In genomic region chr2:234697300-234697876, GRCh38 we compare ENCODE assay signal across 6 cellular contexts.
A peak's percentile ranks its signal among the peaks of the same experiment; 100 is the strongest.
DNase-seq lines count a peak whose midpoint lies in the region; ATAC-seq and TF ChIP-seq lines count a peak whose summit lies in the region.
"Not testable (repeated sequence)": the region's sequence is repeated elsewhere in the genome, so short reads cannot be mapped to it uniquely, and the experiment has no call there.

No MANE protein-coding gene starts in this region.

- BruUV-seq in HCT116 (replicated peaks; lab: Mats Ljungman, UMichigan): not testable (repeated sequence)

- not testable (repeated sequence) for H4K5ac ChIP-seq in mesendoderm (ENCODE audit: low read length)

- not testable (repeated sequence) for H3K4ac ChIP-seq in mesendoderm (ENCODE audit: low read depth, low read length)

- not testable (repeated sequence) for H3K9ac ChIP-seq in HCT116 (ENCODE audit: low read length); endodermal cell (ENCODE audit: extremely low read depth, low read length, poor library complexity, severe bottlenecking); mesendoderm (ENCODE audit: low read length)

- H2BK5ac ChIP-seq in mesendoderm (ENCODE audit: low read length): not testable (repeated sequence)

- CTCF ChIA-PET in HCT116 (lab: Charles Lee); WTC11 (lab: Charles Lee): not testable (repeated sequence)

- peaks cover 18% of the 10 kb centered on the region for H3K27me3 Mint-ChIP-seq in WTC11 (ENCODE audit: low read depth)
- not testable (repeated sequence) for H3K27me3 Mint-ChIP-seq in endodermal cell (ENCODE audit: insufficient read depth); type B pancreatic cell

- TF ChIP-seq CTCF in HCT116 (IDR thresholded peaks at IDR 0.05 in 2 of 3, conservative IDR thresholded peaks at IDR 0.05 in 1 of 3; ENCODE audit: borderline replicate concordance in 1 of 3, insufficient read depth in 1 of 3, low read depth in 2 of 3, low read length in 2 of 3); WTC11 (IDR thresholded peaks at IDR 0.05); endodermal cell (conservative IDR thresholded peaks at IDR 0.05); type B pancreatic cell (conservative IDR thresholded peaks at IDR 0.05): not testable (repeated sequence)

- intact Hi-C loops in HCT116 (cut with micrococcal nuclease): loop anchor here (10.0 kb wide), 1 partner anchor 187 kb away; no protein-coding TSS in a partner anchor

- not testable (repeated sequence) for DNase-seq in HCT116 (ENCODE audit: low read depth, low spot score); WTC11 (ENCODE audit: low spot score); left lobe of liver (ENCODE audit: low spot score)
- DNase-seq in endodermal cell (peak; percentile 39), mesendoderm (peak; percentile 27), type B pancreatic cell (ENCODE audit: extremely low spot score, unreplicated experiment) (peak; percentile 32)

- RAD21 ChIA-PET in HCT116 (lab: Charles Lee; ENCODE audit: low non-redundant PET in 1 of 2, low total read pairs in 2 of 2, uncharacterized antibody in 2 of 2, unreplicated experiment in 2 of 2): not testable (repeated sequence)

- TF ChIP-seq RAD21 in HCT116 (IDR thresholded peaks at IDR 0.05; ENCODE audit: low read depth): not testable (repeated sequence)

- peaks cover 17 to 31% of the 10 kb centered on the region in 2 experiments for H3K4me1 ChIP-seq in HCT116 (ENCODE audit: control insufficient read depth in 1 of 2, insufficient read depth in 2 of 2, low read length in 2 of 2)
- not testable (repeated sequence) for H3K4me1 ChIP-seq in endodermal cell (ENCODE audit: control insufficient read depth, insufficient read depth, low read length); mesendoderm (ENCODE audit: control insufficient read depth, low read depth, low read length)

- H4K8ac ChIP-seq in mesendoderm (ENCODE audit: low read depth, low read length): not testable (repeated sequence)

- H3K18ac ChIP-seq in mesendoderm (ENCODE audit: low read length): not testable (repeated sequence)

- peaks cover 13% of the 10 kb centered on the region for H3K4me1 Mint-ChIP-seq in WTC11
- H3K4me1 Mint-ChIP-seq in endodermal cell: peaks cover 16% of the 10 kb centered on the region
- peaks cover 17% of the 10 kb centered on the region for H3K4me1 Mint-ChIP-seq in type B pancreatic cell (ENCODE audit: unreplicated experiment)

- ATAC-seq in HCT116, WTC11: not testable (repeated sequence)
- ATAC-seq in left lobe of liver: peak; percentile 38

- not testable (repeated sequence) for H3K23ac ChIP-seq in mesendoderm (ENCODE audit: low read length)

- not testable (repeated sequence) for H3K4me3 ChIP-seq in HCT116 (replicated peaks in 1 of 2; ENCODE audit: low read depth in 1 of 2, low read length in 2 of 2); mesendoderm (ENCODE audit: low read length)
- peak overlapping the region; percentile 75 for H3K4me3 ChIP-seq in endodermal cell (ENCODE audit: low read length)

- not testable (repeated sequence) for TF ChIP-seq POLR2A in HCT116 (IDR thresholded peaks at IDR 0.05; ENCODE audit: borderline replicate concordance, extremely low read depth, insufficient read depth, insufficient read length)

- not testable (repeated sequence) for H3K56ac ChIP-seq in mesendoderm (ENCODE audit: low read length)

- H3K79me2 ChIP-seq in HCT116 (ENCODE audit: insufficient read depth, low read length); mesendoderm (ENCODE audit: control insufficient read depth, insufficient read depth, low read length): not testable (repeated sequence)

- not testable (repeated sequence) for H4K20me1 ChIP-seq in HCT116 (ENCODE audit: insufficient read depth)

- H3K9me3 ChIP-seq in HCT116 (ENCODE audit: control insufficient read depth in 1 of 2, insufficient read depth in 1 of 2, low read depth in 1 of 2, low read length in 2 of 2): peaks cover 0 to 18% of the 10 kb centered on the region in 2 experiments; a peak in 1 of 4 replicates
- H3K9me3 ChIP-seq in endodermal cell (ENCODE audit: control insufficient read depth, low read length): peaks cover 51% of the 10 kb centered on the region

- H3K27ac Mint-ChIP-seq in WTC11, endodermal cell, type B pancreatic cell: not testable (repeated sequence)

- not testable (repeated sequence) for H3K27ac ChIP-seq in HCT116 (ENCODE audit: low read depth, low read length); endodermal cell (ENCODE audit: low read depth, low read length); mesendoderm (ENCODE audit: low read depth, low read length)

- not testable (repeated sequence) for H3K36me3 ChIP-seq in HCT116 (ENCODE audit: control insufficient read depth in 1 of 2, insufficient read depth in 2 of 2, low read length in 2 of 2); endodermal cell (ENCODE audit: control insufficient read depth, insufficient read depth, low read length); mesendoderm (ENCODE audit: control insufficient read depth, insufficient read depth, low read length)

- POLR2A ChIA-PET in HCT116 (lab: Charles Lee); WTC11 (lab: Charles Lee): not testable (repeated sequence)

- not testable (repeated sequence) for H3K4me3 Mint-ChIP-seq in WTC11, endodermal cell, type B pancreatic cell

- not testable (repeated sequence) for H3K9me2 ChIP-seq in HCT116 (ENCODE audit: insufficient read depth)

- not testable (repeated sequence) for H2AK5ac ChIP-seq in mesendoderm (ENCODE audit: low read length)

- not testable (repeated sequence) for H2BK15ac ChIP-seq in mesendoderm (replicated peaks; ENCODE audit: low read depth)

- H2AFZ ChIP-seq in HCT116 (ENCODE audit: low read depth, low read length, poor library complexity, severe bottlenecking): not testable (repeated sequence)

- not testable (repeated sequence) for H3K79me1 ChIP-seq in mesendoderm (ENCODE audit: low read length)

- not testable (repeated sequence) for H3K4me2 ChIP-seq in HCT116 (ENCODE audit: low read length); mesendoderm (ENCODE audit: low read length)

- not testable (repeated sequence) for H3K27me3 ChIP-seq in HCT116 (ENCODE audit: insufficient read depth, low read length); endodermal cell (ENCODE audit: control insufficient read depth, insufficient read depth, low read length, poor library complexity, severe bottlenecking); mesendoderm (ENCODE audit: insufficient read depth, low read length, poor library complexity)

- peaks cover 50% of the 10 kb centered on the region for H3K36me3 Mint-ChIP-seq in WTC11
- peaks cover 36% of the 10 kb centered on the region for H3K36me3 Mint-ChIP-seq in endodermal cell (ENCODE audit: low read depth)
- not testable (repeated sequence) for H3K36me3 Mint-ChIP-seq in type B pancreatic cell

- not testable (repeated sequence) for H2BK120ac ChIP-seq in mesendoderm (ENCODE audit: low read depth, low read length)

- H3K9me3 Mint-ChIP-seq in WTC11 (peaks cover 61% of the 10 kb centered on the region), endodermal cell (peaks cover 84% of the 10 kb centered on the region), type B pancreatic cell (peaks cover 26% of the 10 kb centered on the region)

TF ChIP-seq in HCT116, 20 proteins besides CTCF, POLR2A, EP300 and RAD21:
- peak; percentile 71; the same call in 1 of the 2 replicates for TF ChIP-seq CBX3 (IDR thresholded peaks at IDR 0.05; ENCODE audit: low read depth)

TF ChIP-seq in WTC11, 78 proteins besides CTCF, POLR2A, EP300 and RAD21:
- TF ChIP-seq ZNF416 (CRISPR knock-in tag; IDR thresholded peaks at IDR 0.05): peak; percentile 98
TF ChIP-seq in WTC11: peak in this region for 1; not testable (repeated sequence) for 77.
